Comparison of ENCODE assay signal across 8 cellular contexts in genomic region chr4:118557298-118557851, GRCh38.
DNase-seq lines count a peak whose midpoint lies in the region; ATAC-seq lines count a peak whose summit lies in the region.

No MANE protein-coding gene starts in this region.

- peak; percentile 79 for DNase-seq in NCI-H1092 treated with DMSO at 0.1 percent for 48 hours (lab: John Stamatoyannopoulos, UW)
- DNase-seq in amniotic epithelial cell (ENCODE audit: low read depth): peak; percentile 46
- DNase-seq in myocyte (ENCODE audit: low read depth): peak; percentile 88
- DNase-seq in KG1 (lab: John Stamatoyannopoulos, UW): no peak
- DNase-seq in Ammon's horn (ENCODE audit: low spot score): no peak

- ATAC-seq in GM18511 (IDR thresholded peaks at IDR 0.05; ENCODE audit: unreplicated experiment): peak; percentile 61
- ATAC-seq in GM21390 (IDR thresholded peaks at IDR 0.05; ENCODE audit: unreplicated experiment): no peak
- no peak for ATAC-seq in GM21576 (IDR thresholded peaks at IDR 0.05; ENCODE audit: unreplicated experiment)

Comparison
In these comparisons a context has a peak if more than half of its experiments do, and no peak if none do; other contexts are left out.
1. DNase-seq: peak in NCI-H1092 treated with DMSO at 0.1 percent for 48 hours (single experiment), amniotic epithelial cell (single experiment) and myocyte (single experiment); none in KG1 (single experiment) and Ammon's horn (single experiment).